17 cellular contexts compared by ENCODE assay signal in genomic region chr2:98868548-98869271, GRCh38.
A peak's percentile ranks its signal among the peaks of the same experiment; 100 is the strongest.
DNase-seq lines count a peak whose midpoint lies in the region; TF ChIP-seq lines count a peak whose summit lies in the region.
"Had no signal": no experiment of that assay in that cellular context is flagged by ENCODE, and none has a peak within 500 bp of the region (broad histone marks: within the 10 kb centered on the region; RNA-seq: fewer than 3 reads in every experiment).

No MANE protein-coding gene starts in this region.

- intact Hi-C loops in Calu3 (cut with micrococcal nuclease; ENCODE audit: unreplicated experiment), result loop anchor here (5.0 kb wide), 1 partner anchor 39 kb away; no protein-coding TSS in a partner anchor
- intact Hi-C loops in breast epithelium (cut with DNase I; ENCODE audit: low total_unique reads), result no loop called here
- intact Hi-C loops in OCI-LY7 (cut with micrococcal nuclease; ENCODE audit: unreplicated experiment), result no loop called here

- no peak for TF ChIP-seq CTCF in Calu3 (IDR thresholded peaks at IDR 0.05; ENCODE audit: unreplicated experiment)
- TF ChIP-seq CTCF in MM.1S (IDR thresholded peaks at IDR 0.05; ENCODE audit: low read length), result no peak
- no peak for TF ChIP-seq CTCF in breast epithelium (IDR thresholded peaks at IDR 0.05)
- TF ChIP-seq CTCF in OCI-LY7 (conservative IDR thresholded peaks at IDR 0.05; ENCODE audit: low read length), result no peak

- H3K4me1 ChIP-seq in MM.1S (ENCODE audit: low read length) (peaks cover 16% of the 10 kb centered on the region), breast epithelium (no peaks in the 10 kb centered on the region), mucosa of rectum (ENCODE audit: control insufficient read depth in 2 of 2, insufficient read depth in 2 of 2, low read length in 2 of 2) (peaks cover 8 to 28% of the 10 kb centered on the region in 2 donors), OCI-LY7 (ENCODE audit: insufficient read depth, low read length, poor library complexity, severe bottlenecking) (no peaks in the 10 kb centered on the region)

- H3K4me2 ChIP-seq in MM.1S (ENCODE audit: low read depth, low read length) (peak overlapping the region; percentile 89), OCI-LY7 (ENCODE audit: low read length) (no peak overlapping the region)

- peak overlapping the region; percentile 80 for H2AFZ ChIP-seq in MM.1S (ENCODE audit: low read length)
- H2AFZ ChIP-seq in OCI-LY7 (ENCODE audit: low read length), result no peak overlapping the region

- H3K9me3 ChIP-seq in MM.1S (replicated peaks; ENCODE audit: insufficient read depth, low read length) (no peaks in the 10 kb centered on the region), breast epithelium (peaks cover 0 to under 1% of the 10 kb centered on the region in 2 donors), mucosa of rectum (ENCODE audit: control insufficient read depth in 2 of 2, low read length in 2 of 2) (no peaks in the 10 kb centered on the region), OCI-LY7 (ENCODE audit: low read length) (no peaks in the 10 kb centered on the region)

- H3K79me2 ChIP-seq in MM.1S (ENCODE audit: low read length) (no peaks in the 10 kb centered on the region), OCI-LY7 (ENCODE audit: insufficient read depth, low read depth, low read length) (no peaks in the 10 kb centered on the region)

- no peaks in the 10 kb centered on the region for H3K27me3 Mint-ChIP-seq in Calu3 (ENCODE audit: unreplicated experiment)

- H3F3A ChIP-seq in MM.1S (ENCODE audit: insufficient read depth, low read length), result no peaks in the 10 kb centered on the region; the same call in 1 of the 2 replicates

- peaks cover 44% of the 10 kb centered on the region for H3K4me1 Mint-ChIP-seq in Calu3 (ENCODE audit: low read depth, unreplicated experiment)

- H3K36me3 Mint-ChIP-seq in Calu3 (ENCODE audit: insufficient read depth, unreplicated experiment), result peaks cover 33% of the 10 kb centered on the region

- BruUV-seq in Calu3 (replicated peaks; lab: Mats Ljungman, UMichigan) (no TSS peak), OCI-LY7 (replicated peaks; lab: Mats Ljungman, UMichigan) (no TSS peak)

- H3K4me3 Mint-ChIP-seq in Calu3 (ENCODE audit: low read depth, unreplicated experiment), result peak overlapping the region; percentile 89
- H3K4me3 Mint-ChIP-seq: T-helper 1 cell treated with Interleukin-12 subunit alpha and Interleukin-12 subunit beta and Interleukin-4 antibody, amounts not matched to agents 30 μg/mL and 1 μg/mL, for 36 hours had no signal

- CTCF ChIA-PET in Calu3 (lab: Charles Lee) (interaction anchor here (1.0 to 1.9 kb wide), 5 partner anchors 13 to 222 kb away, joined by 3 to 5 read pairs (median 3); no protein-coding TSS in a partner anchor), OCI-LY7 (lab: Charles Lee; ENCODE audit: unreplicated experiment) (no interaction called here)

- H4K20me1 ChIP-seq in MM.1S (ENCODE audit: insufficient read depth, low read length) (no peaks in the 10 kb centered on the region), OCI-LY7 (ENCODE audit: insufficient read depth, low read length) (no peaks in the 10 kb centered on the region)

- TF ChIP-seq POLR2A in breast epithelium (IDR thresholded peaks at IDR 0.05), result no peak

- DNase-seq in Calu3, result no peak
- DNase-seq in MM.1S, result no peak
- DNase-seq in breast epithelium (ENCODE audit: low spot score in 2 of 2), result no peak
- no peak for DNase-seq in iPS-NIHi7 (ENCODE audit: extremely low spot score)
- DNase-seq in SKM-1 treated with dmso at 0.1 percent for 144 hours (lab: John Stamatoyannopoulos, UW; ENCODE audit: unreplicated experiment), result no peak
- no peak for DNase-seq in nucleus accumbens (lab: John Stamatoyannopoulos, UW)
- DNase-seq in OCI-LY7 (ENCODE audit: low spot score), result no peak
- DNase-seq: activated CD4-positive, alpha-beta T cell treated with anti-CD3 and anti-CD28 coated beads, Interleukin-2, amount 50 U/mL, for 4 hours; activated gamma-delta T cell; HCEC 1CT; MV-4-11; retina; stimulated activated CD4-positive, alpha-beta T cell treated with anti-CD3 and anti-CD28 coated beads, Interleukin-4, amount 100 ng/mL, for 4 hours; stimulated activated naive CD8-positive, alpha-beta T cell treated with anti-CD3 and anti-CD28 coated beads, Interleukin-15, Interleukin-2, amounts not matched to agents 100 U/mL and 50 U/mL, for 24 hours had no signal

- peak overlapping the region; percentile 57; the same call in 1 of the 2 replicates for H3K9ac ChIP-seq in MM.1S (ENCODE audit: low read length)
- peak overlapping the region; percentile 44 to 70 for H3K9ac ChIP-seq in mucosa of rectum (ENCODE audit: low read depth in 1 of 2, low read length in 2 of 2)

- POLR2A ChIA-PET in OCI-LY7 (lab: Charles Lee), result interaction anchor here (0.8 kb wide), 1 partner anchor 235 kb away, joined by 3 read pairs; no protein-coding TSS in a partner anchor

- H3K4me3 ChIP-seq in MM.1S (ENCODE audit: low read length) (peak overlapping the region; percentile 58; the same call in 1 of the 2 replicates), breast epithelium (peak overlapping the region in 2 of 3 donors; percentile 42 to 48), mucosa of rectum (ENCODE audit: low read length in 2 of 2) (peak overlapping the region; percentile 64 to 67), OCI-LY7 (ENCODE audit: low read depth, low read length, poor library complexity, severe bottlenecking) (no peak overlapping the region)
- H3K4me3 ChIP-seq: cardiac muscle cell had no signal

- no peaks in the 10 kb centered on the region for H3K36me3 ChIP-seq in MM.1S (replicated peaks; ENCODE audit: insufficient read depth, low read length)
- H3K36me3 ChIP-seq in breast epithelium, result no peaks in the 10 kb centered on the region
- H3K36me3 ChIP-seq in mucosa of rectum (ENCODE audit: control insufficient read depth in 2 of 2, insufficient read depth in 2 of 2, low read length in 2 of 2), result no peaks in the 10 kb centered on the region
- no peaks in the 10 kb centered on the region for H3K36me3 ChIP-seq in OCI-LY7 (ENCODE audit: insufficient read depth, low read length)
- H3K36me3 ChIP-seq: cardiac muscle cell had no signal

- H3K27ac ChIP-seq in MM.1S (ENCODE audit: low read length) (no peak overlapping the region), breast epithelium (peak overlapping the region; percentile 91), mucosa of rectum (ENCODE audit: low read depth in 2 of 2, low read length in 2 of 2) (peak overlapping the region; percentile 95 to 97), OCI-LY7 (ENCODE audit: low read depth, low read length, poor library complexity, severe bottlenecking) (no peak overlapping the region)
- H3K27ac ChIP-seq: cardiac muscle cell had no signal

- H3K9me2 ChIP-seq in MM.1S (replicated peaks; ENCODE audit: insufficient read depth, low read length) (no peaks in the 10 kb centered on the region), OCI-LY7 (ENCODE audit: insufficient read depth, low read length) (no peaks in the 10 kb centered on the region)

- peak overlapping the region; percentile 99 for H3K27ac Mint-ChIP-seq in Calu3 (ENCODE audit: unreplicated experiment)
- H3K27ac Mint-ChIP-seq: T-helper 1 cell treated with Interleukin-12 subunit alpha and Interleukin-12 subunit beta and Interleukin-4 antibody, amounts not matched to agents 30 μg/mL and 1 μg/mL, for 36 hours had no signal

- H3K27me3 ChIP-seq in MM.1S (replicated peaks; ENCODE audit: insufficient read depth, low read length), result no peaks in the 10 kb centered on the region
- no peaks in the 10 kb centered on the region for H3K27me3 ChIP-seq in breast epithelium
- no peaks in the 10 kb centered on the region for H3K27me3 ChIP-seq in mucosa of rectum (ENCODE audit: control insufficient read depth in 2 of 2, insufficient read depth in 2 of 2, low read length in 2 of 2)
- H3K27me3 ChIP-seq: cardiac muscle cell had no signal

- H3K9me3 Mint-ChIP-seq in Calu3 (ENCODE audit: low read depth, unreplicated experiment), result no peaks in the 10 kb centered on the region
- H3K9me3 Mint-ChIP-seq: T-helper 1 cell treated with Interleukin-12 subunit alpha and Interleukin-12 subunit beta and Interleukin-4 antibody, amounts not matched to agents 30 μg/mL and 1 μg/mL, for 36 hours had no signal

Comparison
In these comparisons a context has a peak if more than half of its experiments do, and no peak if none do; other contexts are left out.
1. H3K27ac ChIP-seq: peak in breast epithelium (2 of 2) and mucosa of rectum (2 of 2); none in MM.1S (single experiment) and OCI-LY7 (single experiment).